ENCODE assay signal across 1 cellular context in the genomic region with DNA sequence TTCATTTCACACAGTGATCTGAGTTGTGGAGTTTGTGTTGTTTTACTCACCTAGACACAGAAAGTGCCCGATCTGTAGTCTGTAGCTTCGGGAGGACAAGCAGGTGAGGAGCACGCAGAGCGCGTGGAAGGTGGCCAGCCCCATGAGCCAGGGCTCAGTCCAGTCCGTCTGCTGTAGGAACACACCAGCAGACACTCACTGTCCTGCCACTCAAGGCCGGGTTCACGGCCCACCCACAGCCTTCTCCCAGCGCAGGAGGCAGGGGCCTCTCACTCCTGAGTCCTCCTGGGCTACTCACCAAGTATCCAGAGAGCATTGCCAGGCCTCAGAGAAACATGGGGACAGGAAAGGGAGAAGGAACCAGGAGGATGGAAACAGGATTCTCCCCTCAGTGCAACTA.
TF ChIP-seq lines count a peak whose summit lies in the region.

No MANE protein-coding gene starts in this region.

TF ChIP-seq in SK-N-SH, 30 proteins besides CTCF, POLR2A, EP300 and RAD21 (continued from another document):
- TF ChIP-seq, protein P1, sequence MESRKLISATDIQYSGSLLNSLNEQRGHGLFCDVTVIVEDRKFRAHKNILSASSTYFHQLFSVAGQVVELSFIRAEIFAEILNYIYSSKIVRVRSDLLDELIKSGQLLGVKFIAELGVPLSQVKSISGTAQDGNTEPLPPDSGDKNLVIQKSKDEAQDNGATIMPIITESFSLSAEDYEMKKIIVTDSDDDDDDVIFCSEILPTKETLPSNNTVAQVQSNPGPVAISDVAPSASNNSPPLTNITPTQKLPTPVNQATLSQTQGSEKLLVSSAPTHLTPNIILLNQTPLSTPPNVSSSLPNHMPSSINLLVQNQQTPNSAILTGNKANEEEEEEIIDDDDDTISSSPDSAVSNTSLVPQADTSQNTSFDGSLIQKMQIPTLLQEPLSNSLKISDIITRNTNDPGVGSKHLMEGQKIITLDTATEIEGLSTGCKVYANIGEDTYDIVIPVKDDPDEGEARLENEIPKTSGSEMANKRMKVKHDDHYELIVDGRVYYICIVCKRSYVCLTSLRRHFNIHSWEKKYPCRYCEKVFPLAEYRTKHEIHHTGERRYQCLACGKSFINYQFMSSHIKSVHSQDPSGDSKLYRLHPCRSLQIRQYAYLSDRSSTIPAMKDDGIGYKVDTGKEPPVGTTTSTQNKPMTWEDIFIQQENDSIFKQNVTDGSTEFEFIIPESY (IDR thresholded peaks at IDR 0.05; ENCODE audit: borderline replicate concordance, low read depth): no peak
- TF ChIP-seq, protein P2, sequence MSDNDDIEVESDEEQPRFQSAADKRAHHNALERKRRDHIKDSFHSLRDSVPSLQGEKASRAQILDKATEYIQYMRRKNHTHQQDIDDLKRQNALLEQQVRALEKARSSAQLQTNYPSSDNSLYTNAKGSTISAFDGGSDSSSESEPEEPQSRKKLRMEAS (IDR thresholded peaks at IDR 0.05; ENCODE audit: low read depth): no peak
- TF ChIP-seq TAF1 (IDR thresholded peaks at IDR 0.05; ENCODE audit: borderline replicate concordance, low read depth, low read length) (no peak), YY1 (IDR thresholded peaks at IDR 0.05; ENCODE audit: low read depth) (no peak), POLR2AphosphoS5 (IDR thresholded peaks at IDR 0.05; ENCODE audit: low read depth, low read length) (no peak), RCOR1 (IDR thresholded peaks at IDR 0.05; ENCODE audit: low read length) (no peak), FOSL2 (IDR thresholded peaks at IDR 0.05; ENCODE audit: borderline replicate concordance, low read depth) (no peak), SMC3 (IDR thresholded peaks at IDR 0.05; ENCODE audit: low read depth, low read length) (no peak), JUND (IDR thresholded peaks at IDR 0.05) (no peak), RXRA (IDR thresholded peaks at IDR 0.05; ENCODE audit: borderline replicate concordance, low read depth) (no peak), MXI1 (IDR thresholded peaks at IDR 0.05; ENCODE audit: low read depth, low read length) (no peak)
- TF ChIP-seq, protein P3, sequence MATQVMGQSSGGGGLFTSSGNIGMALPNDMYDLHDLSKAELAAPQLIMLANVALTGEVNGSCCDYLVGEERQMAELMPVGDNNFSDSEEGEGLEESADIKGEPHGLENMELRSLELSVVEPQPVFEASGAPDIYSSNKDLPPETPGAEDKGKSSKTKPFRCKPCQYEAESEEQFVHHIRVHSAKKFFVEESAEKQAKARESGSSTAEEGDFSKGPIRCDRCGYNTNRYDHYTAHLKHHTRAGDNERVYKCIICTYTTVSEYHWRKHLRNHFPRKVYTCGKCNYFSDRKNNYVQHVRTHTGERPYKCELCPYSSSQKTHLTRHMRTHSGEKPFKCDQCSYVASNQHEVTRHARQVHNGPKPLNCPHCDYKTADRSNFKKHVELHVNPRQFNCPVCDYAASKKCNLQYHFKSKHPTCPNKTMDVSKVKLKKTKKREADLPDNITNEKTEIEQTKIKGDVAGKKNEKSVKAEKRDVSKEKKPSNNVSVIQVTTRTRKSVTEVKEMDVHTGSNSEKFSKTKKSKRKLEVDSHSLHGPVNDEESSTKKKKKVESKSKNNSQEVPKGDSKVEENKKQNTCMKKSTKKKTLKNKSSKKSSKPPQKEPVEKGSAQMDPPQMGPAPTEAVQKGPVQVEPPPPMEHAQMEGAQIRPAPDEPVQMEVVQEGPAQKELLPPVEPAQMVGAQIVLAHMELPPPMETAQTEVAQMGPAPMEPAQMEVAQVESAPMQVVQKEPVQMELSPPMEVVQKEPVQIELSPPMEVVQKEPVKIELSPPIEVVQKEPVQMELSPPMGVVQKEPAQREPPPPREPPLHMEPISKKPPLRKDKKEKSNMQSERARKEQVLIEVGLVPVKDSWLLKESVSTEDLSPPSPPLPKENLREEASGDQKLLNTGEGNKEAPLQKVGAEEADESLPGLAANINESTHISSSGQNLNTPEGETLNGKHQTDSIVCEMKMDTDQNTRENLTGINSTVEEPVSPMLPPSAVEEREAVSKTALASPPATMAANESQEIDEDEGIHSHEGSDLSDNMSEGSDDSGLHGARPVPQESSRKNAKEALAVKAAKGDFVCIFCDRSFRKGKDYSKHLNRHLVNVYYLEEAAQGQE (IDR thresholded peaks at IDR 0.05; ENCODE audit: low read depth, low read length): no peak
